16 cellular contexts compared by ENCODE assay signal in the genomic region with DNA sequence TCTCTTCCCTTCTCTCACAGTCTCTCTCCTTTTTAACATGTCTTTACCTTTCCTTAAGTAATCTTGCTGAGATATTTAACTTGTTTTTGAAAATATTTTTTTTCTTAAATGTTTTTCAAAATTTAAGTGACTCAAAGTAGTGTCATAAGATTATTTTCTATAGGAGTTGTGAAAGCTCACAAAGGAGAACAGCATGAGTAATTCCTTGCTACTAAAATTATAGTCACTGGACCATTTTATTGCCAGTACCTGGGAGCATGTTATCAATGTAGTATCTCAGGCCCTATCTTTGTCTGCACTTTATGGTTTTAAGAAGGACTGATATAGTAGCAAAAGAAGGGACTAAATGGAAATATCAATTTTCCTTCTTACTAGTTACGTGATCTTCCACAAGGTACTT.
DNase-seq lines count a peak whose midpoint lies in the region; ATAC-seq and TF ChIP-seq lines count a peak whose summit lies in the region.
"Had no signal": no experiment of that assay in that cellular context is flagged by ENCODE, and none has a peak within 500 bp of the region (broad histone marks: within the 10 kb centered on the region; RNA-seq: fewer than 3 reads in every experiment).

No MANE protein-coding gene starts in this region.

- H3K4me2 ChIP-seq in GM23248 (ENCODE audit: unreplicated experiment): no peak overlapping the region
- H3K4me2 ChIP-seq: BLaER1, GM23338 had no signal

- H3K36me3 ChIP-seq in GM23248 (ENCODE audit: low read depth): no peaks in the 10 kb centered on the region
- H3K36me3 ChIP-seq: BLaER1 had no signal

- H3K4me3 ChIP-seq in GM23248 (no peak overlapping the region), epithelial cell of esophagus (ENCODE audit: low read length) (no peak overlapping the region)
- H3K4me3 ChIP-seq: BLaER1, GM23338 had no signal

- peak; percentile 57 for DNase-seq in GM23248
- DNase-seq in RWPE1 (ENCODE audit: low spot score): peak; percentile 8
- peak; percentile 32 for DNase-seq in epithelial cell of esophagus (ENCODE audit: low read depth)
- DNase-seq in renal cortical epithelial cell (ENCODE audit: low read depth): peak; percentile 21
- DNase-seq in amygdala (lab: John Stamatoyannopoulos, UW): no peak
- DNase-seq in NCI-H1436 treated with DMSO at 0.1 percent for 48 hours (lab: John Stamatoyannopoulos, UW): no peak
- DNase-seq: 8988T; AML-193; Caco-2; CD8-positive, alpha-beta memory T cell; DND-41; GDM1; H9 had no signal

- H3K27ac ChIP-seq in GM23248 (no peak overlapping the region), RWPE1 (no peak overlapping the region)
- H3K27ac ChIP-seq: BLaER1 had no signal

- no peak for ATAC-seq in HG02973 (IDR thresholded peaks at IDR 0.05; ENCODE audit: unreplicated experiment)
- ATAC-seq: GM23338 had no signal

- peaks cover 16% of the 10 kb centered on the region for H3K4me1 ChIP-seq in GM23248 (ENCODE audit: insufficient read depth)
- H3K4me1 ChIP-seq: BLaER1, Caco-2 had no signal

- WGBS in GM23248 (ENCODE audit: low coverage in 1 of 2, low lambda C conversion rate in 2 of 2, missing lambda C conversion rate in 2 of 2), 2 experiments: 95 to 100% methylated on average over 1 of the region's 1 CpG

- in situ Hi-C loops in GM23248 (cut with MboI): no loop called here

- no peaks in the 10 kb centered on the region for H3K9me3 ChIP-seq in GM23248 (ENCODE audit: low read depth)
- H3K9me3 ChIP-seq: BLaER1, Caco-2 had no signal

- no peaks in the 10 kb centered on the region for H4K20me1 ChIP-seq in GM23248 (ENCODE audit: insufficient read depth)
- H4K20me1 ChIP-seq: BLaER1 had no signal

- TF ChIP-seq CTCF in RWPE1 (conservative IDR thresholded peaks at IDR 0.05; ENCODE audit: low read depth) (no peak), epithelial cell of esophagus (IDR thresholded peaks at IDR 0.05; ENCODE audit: insufficient read depth, low read depth, low read length, missing control alignments) (no peak)

- H3F3A ChIP-seq in GM23248 (ENCODE audit: insufficient read depth): no peaks in the 10 kb centered on the region

- no peaks in the 10 kb centered on the region for H3K9me2 ChIP-seq in GM23248 (ENCODE audit: insufficient read depth)

- H3K79me2 ChIP-seq in GM23248 (ENCODE audit: insufficient read depth): no peaks in the 10 kb centered on the region

- POLR2A ChIA-PET in RWPE1 (lab: Yijun Ruan, JAX; ENCODE audit: low non-redundant PET): interaction anchor here (0.6 kb wide), 1 partner anchor 529 kb away, joined by 3 read pairs; no protein-coding TSS in a partner anchor

- CTCF ChIA-PET in RWPE1 (lab: Yijun Ruan, JAX): interaction anchor here (0.5 kb wide), 1 partner anchor 767 kb away, joined by 5 read pairs; no protein-coding TSS in a partner anchor

- no peaks in the 10 kb centered on the region for H3K27me3 ChIP-seq in GM23248 (replicated peaks; ENCODE audit: insufficient read depth)
- H3K27me3 ChIP-seq: BLaER1 had no signal

- H3K9ac ChIP-seq in GM23248: no peak overlapping the region
- H3K9ac ChIP-seq: BLaER1 had no signal

- H2AFZ ChIP-seq in GM23248: no peak overlapping the region
- H2AFZ ChIP-seq: GM23338 had no signal

Comparison
In these comparisons a context has a peak if more than half of its experiments do, and no peak if none do; other contexts are left out.
1. DNase-seq: peak in GM23248 (single experiment), RWPE1 (single experiment), epithelial cell of esophagus (single experiment) and renal cortical epithelial cell (single experiment); none in amygdala (0 of 56) and NCI-H1436 treated with DMSO at 0.1 percent for 48 hours (single experiment).